Comparison of ENCODE assay signal across 33 cellular contexts in genomic region chr6:111689946-111690345, GRCh38.
A peak's percentile ranks its signal among the peaks of the same experiment; 100 is the strongest.
DNase-seq lines count a peak whose midpoint lies in the region; ATAC-seq, FAIRE-seq and TF ChIP-seq lines count a peak whose summit lies in the region.
"Had no signal": no experiment of that assay in that cellular context is flagged by ENCODE, and none has a peak within 500 bp of the region (broad histone marks: within the 10 kb centered on the region; RNA-seq: fewer than 3 reads in every experiment).

No MANE protein-coding gene starts in this region.

- H3K36me3 ChIP-seq in bronchial epithelial cell (ENCODE audit: control insufficient read depth, insufficient read depth, low read length) (peaks cover 4% of the 10 kb centered on the region), muscle layer of colon (ENCODE audit: insufficient read depth, low read length) (peaks cover 13% of the 10 kb centered on the region), stomach smooth muscle (ENCODE audit: control insufficient read depth in 2 of 2, insufficient read depth in 2 of 2, low read length in 2 of 2) (peaks cover 0 to 14% of the 10 kb centered on the region in 2 donors)
- H3K36me3 ChIP-seq: ovary had no signal

- TF ChIP-seq CTCF in bronchial epithelial cell (IDR thresholded peaks at IDR 0.05; ENCODE audit: insufficient read depth, low read length, severe bottlenecking) = no peak

- H3K4me1 Mint-ChIP-seq in activated naive CD8-positive, alpha-beta T cell (ENCODE audit: low read depth) = peaks cover 57% of the 10 kb centered on the region
- H3K4me1 Mint-ChIP-seq in activated naive CD8-positive, alpha-beta T cell treated with anti-CD3 and anti-CD28 coated beads, Interleukin-2, amount 50 U/mL, for 24 hours = peaks cover 46% of the 10 kb centered on the region

- peak overlapping the region; percentile 59 for H3K27ac Mint-ChIP-seq in activated naive CD8-positive, alpha-beta T cell
- H3K27ac Mint-ChIP-seq in activated naive CD8-positive, alpha-beta T cell treated with anti-CD3 and anti-CD28 coated beads, Interleukin-2, amount 50 U/mL, for 24 hours = no peak overlapping the region
- H3K27ac Mint-ChIP-seq: nephron progenitor cell had no signal

- peaks cover 28% of the 10 kb centered on the region for H3K36me3 Mint-ChIP-seq in activated naive CD8-positive, alpha-beta T cell
- H3K36me3 Mint-ChIP-seq in activated naive CD8-positive, alpha-beta T cell treated with anti-CD3 and anti-CD28 coated beads, Interleukin-2, amount 50 U/mL, for 24 hours (ENCODE audit: low read depth) = peaks cover 90% of the 10 kb centered on the region

- H3K4me1 ChIP-seq in muscle layer of colon (ENCODE audit: insufficient read depth, low read length) = peaks cover 34% of the 10 kb centered on the region
- peaks cover 40% of the 10 kb centered on the region for H3K4me1 ChIP-seq in stomach smooth muscle (ENCODE audit: control insufficient read depth, insufficient read depth, low read length)

- H3K4me3 ChIP-seq in bronchial epithelial cell (ENCODE audit: low read depth, low read length) = no peak overlapping the region
- H3K4me3 ChIP-seq in muscle layer of colon (ENCODE audit: low read depth in 1 of 2, low read length in 2 of 2) = no peak overlapping the region
- no peak overlapping the region for H3K4me3 ChIP-seq in stomach smooth muscle (ENCODE audit: low read length in 2 of 2)
- H3K4me3 ChIP-seq: esophagus muscularis mucosa, hepatocyte, ovary, Peyer's patch, spleen, upper lobe of left lung had no signal

- H3K4me3 Mint-ChIP-seq in activated naive CD8-positive, alpha-beta T cell = no peak overlapping the region
- no peak overlapping the region for H3K4me3 Mint-ChIP-seq in activated naive CD8-positive, alpha-beta T cell treated with anti-CD3 and anti-CD28 coated beads, Interleukin-2, amount 50 U/mL, for 24 hours
- H3K4me3 Mint-ChIP-seq: activated CD4-positive, alpha-beta T cell treated with anti-CD3 and anti-CD28 coated beads, Interleukin-2, amount 10 ng/mL, durations not matched to agents 24 days and 14 days; nephron progenitor cell had no signal

- H3K9me3 ChIP-seq in muscle layer of colon (ENCODE audit: low read length) = no peaks in the 10 kb centered on the region
- no peaks in the 10 kb centered on the region for H3K9me3 ChIP-seq in stomach smooth muscle (ENCODE audit: control insufficient read depth in 2 of 2, low read length in 2 of 2)
- H3K9me3 ChIP-seq: BE2C, Caco-2, esophagus muscularis mucosa, ovary, Peyer's patch, spleen, upper lobe of left lung had no signal

- no peaks in the 10 kb centered on the region for H3K27me3 ChIP-seq in bronchial epithelial cell (ENCODE audit: control insufficient read depth, insufficient read depth, low read length)
- no peaks in the 10 kb centered on the region for H3K27me3 ChIP-seq in muscle layer of colon (ENCODE audit: control insufficient read depth in 1 of 2, insufficient read depth in 2 of 2, low read length in 2 of 2)
- H3K27me3 ChIP-seq in stomach smooth muscle (ENCODE audit: control insufficient read depth in 1 of 2, insufficient read depth in 2 of 2, low read length in 2 of 2) = no peaks in the 10 kb centered on the region
- H3K27me3 ChIP-seq: BE2C, brain microvascular endothelial cell, esophagus muscularis mucosa, hepatocyte, ovary, Peyer's patch, spleen, upper lobe of left lung had no signal

- no peaks in the 10 kb centered on the region for H3K9me3 Mint-ChIP-seq in activated naive CD8-positive, alpha-beta T cell (ENCODE audit: low read depth)
- H3K9me3 Mint-ChIP-seq in activated naive CD8-positive, alpha-beta T cell treated with anti-CD3 and anti-CD28 coated beads, Interleukin-2, amount 50 U/mL, for 24 hours = no peaks in the 10 kb centered on the region
- H3K9me3 Mint-ChIP-seq: activated CD4-positive, alpha-beta T cell treated with anti-CD3 and anti-CD28 coated beads, Interleukin-2, amount 10 ng/mL, durations not matched to agents 24 days and 14 days; nephron progenitor cell had no signal

- H3K9ac ChIP-seq in muscle layer of colon (ENCODE audit: low read length) (no peak overlapping the region), stomach smooth muscle (ENCODE audit: low read length in 2 of 2) (no peak overlapping the region)

- FAIRE-seq in bronchial epithelial cell (lab: Jason Lieb, UNC) = no peak
- FAIRE-seq: colon, frontal cortex, G401.6, HTR-8/SVneo had no signal

- ATAC-seq in activated naive CD8-positive, alpha-beta T cell treated with anti-CD3 and anti-CD28 coated beads, Interleukin-2, amount 50 U/mL, for 24 hours = no peak
- ATAC-seq: left lobe of liver had no signal

- H3K27ac ChIP-seq in muscle layer of colon (ENCODE audit: low read depth, low read length) (peak overlapping the region; percentile 35), stomach smooth muscle (ENCODE audit: low read length) (peak overlapping the region; percentile 49)
- H3K27ac ChIP-seq: brain microvascular endothelial cell, esophagus muscularis mucosa, hepatocyte, ovary, Peyer's patch, spleen, upper lobe of left lung had no signal

- H3K27me3 Mint-ChIP-seq in activated naive CD8-positive, alpha-beta T cell = no peaks in the 10 kb centered on the region
- no peaks in the 10 kb centered on the region for H3K27me3 Mint-ChIP-seq in activated naive CD8-positive, alpha-beta T cell treated with anti-CD3 and anti-CD28 coated beads, Interleukin-2, amount 50 U/mL, for 24 hours
- H3K27me3 Mint-ChIP-seq: activated CD4-positive, alpha-beta T cell treated with anti-CD3 and anti-CD28 coated beads, Interleukin-2, amount 10 ng/mL, durations not matched to agents 24 days and 14 days had no signal

- DNase-seq in activated naive CD8-positive, alpha-beta T cell treated with anti-CD3 and anti-CD28 coated beads, Interleukin-2, amount 50 U/mL, for 24 hours = no peak
- DNase-seq in bronchial epithelial cell (ENCODE audit: low read depth) (peak; percentile 85), hippocampal formation (lab: John Stamatoyannopoulos, UW) (no peak), NCI-H187 treated with DMSO at 0.1 percent for 48 hours (lab: John Stamatoyannopoulos, UW) (no peak), pons (ENCODE audit: low spot score) (no peak)
- DNase-seq: ACHN; activated CD4-positive, alpha-beta T cell treated with anti-CD3 and anti-CD28 coated beads, Interleukin-2, amount 10 ng/mL, durations not matched to agents 24 days and 14 days; BE2C; brain microvascular endothelial cell; Caco-2; effector CD4-positive, alpha-beta T cell; HCEC 1CT; KBM-7; NCI-H1105; NCI-H2081; NCI-H2227 treated with DMSO at 0.1 percent for 48 hours; NCI-H748 treated with DMSO at 0.1 percent for 48 hours; nephron progenitor cell; ovary; Peyer's patch; SHP77 treated with DMSO at 0.1 percent for 48 hours; spleen had no signal
